In the genomic region with DNA sequence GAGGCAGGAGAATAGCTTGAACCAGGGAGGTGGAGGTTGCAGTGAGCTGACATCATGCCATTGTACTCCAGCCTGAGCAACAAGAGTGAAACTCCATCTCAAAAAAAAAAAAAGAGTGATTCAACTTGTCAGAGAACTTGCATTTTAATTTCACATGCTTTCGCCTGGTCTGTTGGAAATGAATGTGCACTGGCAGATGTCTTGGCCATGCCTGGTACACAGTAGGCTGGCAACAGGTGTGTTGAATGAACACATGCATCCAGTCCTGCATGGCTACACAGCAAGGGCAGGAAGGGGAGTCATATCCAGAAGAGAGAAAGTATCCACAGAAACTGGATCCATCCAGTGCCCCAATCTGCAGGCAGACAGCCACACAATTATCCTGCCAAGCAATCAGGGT, we compare ENCODE assay signal across 29 cellular contexts.
"Had no signal": no experiment of that assay in that cellular context is flagged by ENCODE, and none has a peak within 500 bp of the region (broad histone marks: within the 10 kb centered on the region; RNA-seq: fewer than 3 reads in every experiment).

No MANE protein-coding gene starts in this region.

- H3K27me3 Mint-ChIP-seq: naive thymus-derived CD8-positive, alpha-beta T cell; progenitor cell of endocrine pancreas; stimulated activated naive B cell treated with anti-CD40 and anti-IgM and Interleukin-4, amounts not matched to agents 10 μg/mL and 1 μg/mL and 100 μg/mL, for 72 hours had no signal

- H3K9me3 ChIP-seq: left lung, lower lobe of right lung, neutrophil, ovary, stomach, testis, thyroid gland, transverse colon, upper lobe of left lung, vagina had no signal

- ATAC-seq: left colon; left lung; lower lobe of right lung; naive thymus-derived CD8-positive, alpha-beta T cell; right cardiac atrium; sciatic nerve; stimulated activated naive B cell treated with anti-CD40 and anti-IgM and Interleukin-4, amounts not matched to agents 10 μg/mL and 1 μg/mL and 100 μg/mL, for 72 hours; stimulated activated naive CD8-positive, alpha-beta T cell treated with anti-CD3 and anti-CD28 coated beads, Interleukin-15, Interleukin-2, amounts not matched to agents 100 U/mL and 50 U/mL, for 24 hours had no signal

- H3K4me3 ChIP-seq: left lung, lower lobe of right lung, neural progenitor cell, ovary, skin epidermis, stomach, testis, thyroid gland, transverse colon, upper lobe of left lung, vagina had no signal

- H3K9ac ChIP-seq: neural progenitor cell had no signal

- H3K36me3 ChIP-seq: neural progenitor cell, ovary had no signal

- H2AFZ ChIP-seq: neural progenitor cell had no signal

- H3K4me1 ChIP-seq: left lung, lower lobe of right lung, neural progenitor cell, stomach, testis, thyroid gland, transverse colon, upper lobe of left lung, vagina had no signal

- H3K4me3 Mint-ChIP-seq: immature natural killer cell; naive thymus-derived CD8-positive, alpha-beta T cell; nephron; neural progenitor cell; stimulated activated naive B cell treated with anti-CD40 and anti-IgM and Interleukin-4, amounts not matched to agents 10 μg/mL and 1 μg/mL and 100 μg/mL, for 72 hours had no signal

- H3K27me3 ChIP-seq: left lung, neural progenitor cell, neutrophil, ovary, stomach, testis, thyroid gland, transverse colon, upper lobe of left lung, vagina had no signal

- H3K9me3 Mint-ChIP-seq: immature natural killer cell; naive thymus-derived CD8-positive, alpha-beta T cell; nephron; neural progenitor cell; stimulated activated naive B cell treated with anti-CD40 and anti-IgM and Interleukin-4, amounts not matched to agents 10 μg/mL and 1 μg/mL and 100 μg/mL, for 72 hours had no signal

- H3K27ac ChIP-seq: left lung, lower lobe of right lung, neural progenitor cell, neutrophil, ovary, skin epidermis, stomach, testis, thyroid gland, transverse colon, upper lobe of left lung, vagina had no signal

- H3K4me2 ChIP-seq: neural progenitor cell had no signal

- DNase-seq: immature natural killer cell; kidney; left colon; left lung; lower lobe of right lung; mesenchymal stem cell; naive thymus-derived CD8-positive, alpha-beta T cell; occipital lobe; ovary; retina; right cardiac atrium; stimulated activated CD4-positive, alpha-beta T cell treated with anti-CD3 and anti-CD28 coated beads, Interleukin-12 subunit alpha, Interleukin-12 subunit beta, amount 100 ng/mL, for 4 hours; stimulated activated CD4-positive, alpha-beta T cell treated with anti-CD3 and anti-CD28 coated beads, Interleukin-15, amount 100 ng/mL, for 24 hours; stimulated activated CD4-positive, alpha-beta T cell treated with anti-CD3 and anti-CD28 coated beads, Interleukin-2, amount 100 ng/mL, for 24 hours; stimulated activated CD4-positive, alpha-beta T cell treated with anti-CD3 and anti-CD28 coated beads, Interleukin-4, amount 100 ng/mL, for 1 hour; stimulated activated naive B cell treated with anti-CD40 and anti-IgM and Interleukin-4, amounts not matched to agents 10 μg/mL and 1 μg/mL and 100 μg/mL, for 72 hours; stimulated activated naive CD8-positive, alpha-beta T cell treated with anti-CD3 and anti-CD28 coated beads, Interleukin-15, Interleukin-2, amounts not matched to agents 100 U/mL and 50 U/mL, for 24 hours; stomach; testis; thyroid gland; transverse colon; upper lobe of left lung had no signal

- H3K27ac Mint-ChIP-seq: immature natural killer cell; naive thymus-derived CD8-positive, alpha-beta T cell; nephron; neural progenitor cell; progenitor cell of endocrine pancreas; stimulated activated naive B cell treated with anti-CD40 and anti-IgM and Interleukin-4, amounts not matched to agents 10 μg/mL and 1 μg/mL and 100 μg/mL, for 72 hours had no signal

- H3K4me1 Mint-ChIP-seq: nephron, neural progenitor cell had no signal
